1 cellular context compared by ENCODE assay signal in the genomic region with DNA sequence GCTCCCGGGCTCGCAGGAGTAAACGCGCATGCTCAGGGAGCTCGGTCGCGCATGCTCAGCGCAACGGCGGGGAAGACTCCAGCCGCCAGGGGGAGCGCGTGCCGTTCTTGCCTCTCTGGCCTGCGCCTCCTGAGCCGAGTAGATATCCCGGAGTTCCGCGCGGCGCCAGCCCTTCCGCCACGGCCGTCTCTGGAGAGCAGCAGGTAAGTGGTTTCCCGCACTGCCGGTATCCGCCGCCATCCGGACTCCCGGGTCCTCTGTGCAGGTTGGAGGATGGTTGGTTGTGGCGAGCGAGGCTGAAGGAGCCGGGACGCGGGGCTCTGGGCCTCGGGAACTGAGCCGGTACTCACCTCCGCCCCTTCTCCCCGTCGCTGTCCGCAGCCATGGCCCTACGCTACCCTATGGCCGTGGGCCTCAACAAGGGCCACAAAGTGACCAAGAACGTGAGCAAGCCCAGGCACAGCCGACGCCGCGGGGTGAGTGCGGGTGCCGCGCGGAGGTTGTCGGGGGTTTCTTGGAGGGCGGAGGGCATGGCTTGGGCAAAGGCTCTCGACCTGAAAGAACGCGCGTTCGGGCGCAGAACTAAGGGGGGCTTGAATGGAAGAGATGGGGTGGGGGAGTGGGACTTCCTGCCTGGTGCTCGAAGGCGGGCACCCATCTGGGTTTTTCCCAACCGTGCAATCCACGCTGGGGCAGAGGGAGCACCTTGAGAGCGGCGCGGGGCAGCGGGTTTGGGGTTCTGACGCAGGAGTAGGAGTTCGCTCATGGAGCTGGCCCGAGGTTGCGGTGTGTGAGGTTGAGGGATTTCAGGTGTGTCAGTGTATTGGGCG.
A peak's percentile ranks its signal among the peaks of the same experiment; 100 is the strongest.
TF ChIP-seq lines count a peak whose summit lies in the region.

A gene (plus strand): TSS at position 171 of the 830 bp plus-strand sequence. CDS start 213 bp downstream, at position 384.

TF ChIP-seq in HepG2, 621 proteins besides CTCF, POLR2A, EP300 and RAD21 (continued from another document and continues in another):
- TF ChIP-seq, protein P1, sequence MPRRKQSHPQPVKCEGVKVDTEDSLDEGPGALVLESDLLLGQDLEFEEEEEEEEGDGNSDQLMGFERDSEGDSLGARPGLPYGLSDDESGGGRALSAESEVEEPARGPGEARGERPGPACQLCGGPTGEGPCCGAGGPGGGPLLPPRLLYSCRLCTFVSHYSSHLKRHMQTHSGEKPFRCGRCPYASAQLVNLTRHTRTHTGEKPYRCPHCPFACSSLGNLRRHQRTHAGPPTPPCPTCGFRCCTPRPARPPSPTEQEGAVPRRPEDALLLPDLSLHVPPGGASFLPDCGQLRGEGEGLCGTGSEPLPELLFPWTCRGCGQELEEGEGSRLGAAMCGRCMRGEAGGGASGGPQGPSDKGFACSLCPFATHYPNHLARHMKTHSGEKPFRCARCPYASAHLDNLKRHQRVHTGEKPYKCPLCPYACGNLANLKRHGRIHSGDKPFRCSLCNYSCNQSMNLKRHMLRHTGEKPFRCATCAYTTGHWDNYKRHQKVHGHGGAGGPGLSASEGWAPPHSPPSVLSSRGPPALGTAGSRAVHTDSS (CRISPR knock-in tag; conservative IDR thresholded peaks at IDR 0.05) = no peak
- TF ChIP-seq KDM5A (IDR thresholded peaks at IDR 0.05; ENCODE audit: borderline replicate concordance, low read length) = peak; percentile 66; the same call in 1 of the 2 replicates
- peak; percentile 64 for TF ChIP-seq ETV5 (CRISPR knock-in tag; IDR thresholded peaks at IDR 0.05; ENCODE audit: borderline replicate concordance)
- no peak for TF ChIP-seq ZNF672 (CRISPR knock-in tag; IDR thresholded peaks at IDR 0.05)
- peak; percentile 89 for TF ChIP-seq ARNT2 (CRISPR knock-in tag; IDR thresholded peaks at IDR 0.05; ENCODE audit: low read depth)
- TF ChIP-seq ZNF33B (CRISPR knock-in tag; IDR thresholded peaks at IDR 0.05) = peak; percentile 57
- TF ChIP-seq, protein P2, sequence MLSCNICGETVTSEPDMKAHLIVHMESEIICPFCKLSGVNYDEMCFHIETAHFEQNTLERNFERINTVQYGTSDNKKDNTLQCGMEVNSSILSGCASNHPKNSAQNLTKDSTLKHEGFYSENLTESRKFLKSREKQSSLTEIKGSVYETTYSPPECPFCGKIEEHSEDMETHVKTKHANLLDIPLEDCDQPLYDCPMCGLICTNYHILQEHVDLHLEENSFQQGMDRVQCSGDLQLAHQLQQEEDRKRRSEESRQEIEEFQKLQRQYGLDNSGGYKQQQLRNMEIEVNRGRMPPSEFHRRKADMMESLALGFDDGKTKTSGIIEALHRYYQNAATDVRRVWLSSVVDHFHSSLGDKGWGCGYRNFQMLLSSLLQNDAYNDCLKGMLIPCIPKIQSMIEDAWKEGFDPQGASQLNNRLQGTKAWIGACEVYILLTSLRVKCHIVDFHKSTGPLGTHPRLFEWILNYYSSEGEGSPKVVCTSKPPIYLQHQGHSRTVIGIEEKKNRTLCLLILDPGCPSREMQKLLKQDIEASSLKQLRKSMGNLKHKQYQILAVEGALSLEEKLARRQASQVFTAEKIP (CRISPR knock-in tag; IDR thresholded peaks at IDR 0.05; ENCODE audit: borderline replicate concordance) = no peak
- no peak for TF ChIP-seq FLYWCH1 (CRISPR knock-in tag; IDR thresholded peaks at IDR 0.05)
- no peak for TF ChIP-seq MTA3 (CRISPR knock-in tag; IDR thresholded peaks at IDR 0.05)
- no peak for TF ChIP-seq EHMT2 (IDR thresholded peaks at IDR 0.05; ENCODE audit: borderline replicate concordance, low read depth, low read length)
- TF ChIP-seq ZNF891 (CRISPR knock-in tag; IDR thresholded peaks at IDR 0.05) = peak; percentile 77; the same call in 1 of the 2 replicates
- TF ChIP-seq ZNF484 (CRISPR knock-in tag; IDR thresholded peaks at IDR 0.05; ENCODE audit: borderline replicate concordance, low read depth) = no peak
- peak; percentile 82 for TF ChIP-seq KLF12 (CRISPR knock-in tag; IDR thresholded peaks at IDR 0.05; ENCODE audit: borderline replicate concordance)
- TF ChIP-seq, protein P3, sequence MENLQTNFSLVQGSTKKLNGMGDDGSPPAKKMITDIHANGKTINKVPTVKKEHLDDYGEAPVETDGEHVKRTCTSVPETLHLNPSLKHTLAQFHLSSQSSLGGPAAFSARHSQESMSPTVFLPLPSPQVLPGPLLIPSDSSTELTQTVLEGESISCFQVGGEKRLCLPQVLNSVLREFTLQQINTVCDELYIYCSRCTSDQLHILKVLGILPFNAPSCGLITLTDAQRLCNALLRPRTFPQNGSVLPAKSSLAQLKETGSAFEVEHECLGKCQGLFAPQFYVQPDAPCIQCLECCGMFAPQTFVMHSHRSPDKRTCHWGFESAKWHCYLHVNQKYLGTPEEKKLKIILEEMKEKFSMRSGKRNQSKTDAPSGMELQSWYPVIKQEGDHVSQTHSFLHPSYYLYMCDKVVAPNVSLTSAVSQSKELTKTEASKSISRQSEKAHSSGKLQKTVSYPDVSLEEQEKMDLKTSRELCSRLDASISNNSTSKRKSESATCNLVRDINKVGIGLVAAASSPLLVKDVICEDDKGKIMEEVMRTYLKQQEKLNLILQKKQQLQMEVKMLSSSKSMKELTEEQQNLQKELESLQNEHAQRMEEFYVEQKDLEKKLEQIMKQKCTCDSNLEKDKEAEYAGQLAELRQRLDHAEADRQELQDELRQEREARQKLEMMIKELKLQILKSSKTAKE (CRISPR knock-in tag; IDR thresholded peaks at IDR 0.05; ENCODE audit: borderline replicate concordance) = peak; percentile 28; the same call in 1 of the 2 replicates
- TF ChIP-seq HOXA9 (CRISPR knock-in tag; IDR thresholded peaks at IDR 0.05; ENCODE audit: borderline replicate concordance) = peak; percentile 32; the same call in 1 of the 2 replicates
- TF ChIP-seq, protein P4, sequence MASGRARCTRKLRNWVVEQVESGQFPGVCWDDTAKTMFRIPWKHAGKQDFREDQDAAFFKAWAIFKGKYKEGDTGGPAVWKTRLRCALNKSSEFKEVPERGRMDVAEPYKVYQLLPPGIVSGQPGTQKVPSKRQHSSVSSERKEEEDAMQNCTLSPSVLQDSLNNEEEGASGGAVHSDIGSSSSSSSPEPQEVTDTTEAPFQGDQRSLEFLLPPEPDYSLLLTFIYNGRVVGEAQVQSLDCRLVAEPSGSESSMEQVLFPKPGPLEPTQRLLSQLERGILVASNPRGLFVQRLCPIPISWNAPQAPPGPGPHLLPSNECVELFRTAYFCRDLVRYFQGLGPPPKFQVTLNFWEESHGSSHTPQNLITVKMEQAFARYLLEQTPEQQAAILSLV (CRISPR knock-in tag; IDR thresholded peaks at IDR 0.05; ENCODE audit: borderline replicate concordance) = peak; percentile 85
- TF ChIP-seq ZNF431 (CRISPR knock-in tag; IDR thresholded peaks at IDR 0.05; ENCODE audit: borderline replicate concordance, low read depth) = peak; percentile 89
- TF ChIP-seq CBX2 (IDR thresholded peaks at IDR 0.05; ENCODE audit: low read depth, low read length) = no peak
- peak; percentile 50; the same call in 1 of the 2 replicates for TF ChIP-seq CBX2 (CRISPR knock-in tag; IDR thresholded peaks at IDR 0.05; ENCODE audit: low read depth)
- TF ChIP-seq, protein P5, sequence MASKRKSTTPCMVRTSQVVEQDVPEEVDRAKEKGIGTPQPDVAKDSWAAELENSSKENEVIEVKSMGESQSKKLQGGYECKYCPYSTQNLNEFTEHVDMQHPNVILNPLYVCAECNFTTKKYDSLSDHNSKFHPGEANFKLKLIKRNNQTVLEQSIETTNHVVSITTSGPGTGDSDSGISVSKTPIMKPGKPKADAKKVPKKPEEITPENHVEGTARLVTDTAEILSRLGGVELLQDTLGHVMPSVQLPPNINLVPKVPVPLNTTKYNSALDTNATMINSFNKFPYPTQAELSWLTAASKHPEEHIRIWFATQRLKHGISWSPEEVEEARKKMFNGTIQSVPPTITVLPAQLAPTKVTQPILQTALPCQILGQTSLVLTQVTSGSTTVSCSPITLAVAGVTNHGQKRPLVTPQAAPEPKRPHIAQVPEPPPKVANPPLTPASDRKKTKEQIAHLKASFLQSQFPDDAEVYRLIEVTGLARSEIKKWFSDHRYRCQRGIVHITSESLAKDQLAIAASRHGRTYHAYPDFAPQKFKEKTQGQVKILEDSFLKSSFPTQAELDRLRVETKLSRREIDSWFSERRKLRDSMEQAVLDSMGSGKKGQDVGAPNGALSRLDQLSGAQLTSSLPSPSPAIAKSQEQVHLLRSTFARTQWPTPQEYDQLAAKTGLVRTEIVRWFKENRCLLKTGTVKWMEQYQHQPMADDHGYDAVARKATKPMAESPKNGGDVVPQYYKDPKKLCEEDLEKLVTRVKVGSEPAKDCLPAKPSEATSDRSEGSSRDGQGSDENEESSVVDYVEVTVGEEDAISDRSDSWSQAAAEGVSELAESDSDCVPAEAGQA (IDR thresholded peaks at IDR 0.05; ENCODE audit: low read depth) = peak; percentile 66
- TF ChIP-seq, protein P5 (CRISPR knock-in tag; IDR thresholded peaks at IDR 0.05; ENCODE audit: borderline replicate concordance) = no peak
- peak; percentile 99 for TF ChIP-seq DR1 (CRISPR knock-in tag; IDR thresholded peaks at IDR 0.05)
- TF ChIP-seq SSRP1 (CRISPR knock-in tag; IDR thresholded peaks at IDR 0.05) = 0 out of 2 replicates have a peak, but pooled peaks have one; percentile 17
- TF ChIP-seq JUNB (CRISPR knock-in tag; IDR thresholded peaks at IDR 0.05; ENCODE audit: borderline replicate concordance) = peak; percentile 15; the same call in 1 of the 2 replicates
- peak; percentile 71; the same call in 1 of the 2 replicates for TF ChIP-seq KDM5B (CRISPR knock-in tag; IDR thresholded peaks at IDR 0.05; ENCODE audit: borderline replicate concordance)
- TF ChIP-seq FOSL1 (CRISPR knock-in tag; IDR thresholded peaks at IDR 0.05; ENCODE audit: borderline replicate concordance) = peak; percentile 8; the same call in 1 of the 2 replicates
- TF ChIP-seq ZNF766 (CRISPR knock-in tag; IDR thresholded peaks at IDR 0.05; ENCODE audit: borderline replicate concordance) = peak; percentile 88; the same call in 1 of the 2 replicates
- TF ChIP-seq, protein P6, sequence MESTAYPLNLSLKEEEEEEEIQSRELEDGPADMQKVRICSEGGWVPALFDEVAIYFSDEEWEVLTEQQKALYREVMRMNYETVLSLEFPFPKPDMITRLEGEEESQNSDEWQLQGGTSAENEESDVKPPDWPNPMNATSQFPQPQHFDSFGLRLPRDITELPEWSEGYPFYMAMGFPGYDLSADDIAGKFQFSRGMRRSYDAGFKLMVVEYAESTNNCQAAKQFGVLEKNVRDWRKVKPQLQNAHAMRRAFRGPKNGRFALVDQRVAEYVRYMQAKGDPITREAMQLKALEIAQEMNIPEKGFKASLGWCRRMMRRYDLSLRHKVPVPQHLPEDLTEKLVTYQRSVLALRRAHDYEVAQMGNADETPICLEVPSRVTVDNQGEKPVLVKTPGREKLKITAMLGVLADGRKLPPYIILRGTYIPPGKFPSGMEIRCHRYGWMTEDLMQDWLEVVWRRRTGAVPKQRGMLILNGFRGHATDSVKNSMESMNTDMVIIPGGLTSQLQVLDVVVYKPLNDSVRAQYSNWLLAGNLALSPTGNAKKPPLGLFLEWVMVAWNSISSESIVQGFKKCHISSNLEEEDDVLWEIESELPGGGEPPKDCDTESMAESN (CRISPR knock-in tag; conservative IDR thresholded peaks at IDR 0.05) = peak; percentile 97
- peak; percentile 69; the same call in 1 of the 2 replicates for TF ChIP-seq ISL2 (CRISPR knock-in tag; IDR thresholded peaks at IDR 0.05)
- TF ChIP-seq, protein P7, sequence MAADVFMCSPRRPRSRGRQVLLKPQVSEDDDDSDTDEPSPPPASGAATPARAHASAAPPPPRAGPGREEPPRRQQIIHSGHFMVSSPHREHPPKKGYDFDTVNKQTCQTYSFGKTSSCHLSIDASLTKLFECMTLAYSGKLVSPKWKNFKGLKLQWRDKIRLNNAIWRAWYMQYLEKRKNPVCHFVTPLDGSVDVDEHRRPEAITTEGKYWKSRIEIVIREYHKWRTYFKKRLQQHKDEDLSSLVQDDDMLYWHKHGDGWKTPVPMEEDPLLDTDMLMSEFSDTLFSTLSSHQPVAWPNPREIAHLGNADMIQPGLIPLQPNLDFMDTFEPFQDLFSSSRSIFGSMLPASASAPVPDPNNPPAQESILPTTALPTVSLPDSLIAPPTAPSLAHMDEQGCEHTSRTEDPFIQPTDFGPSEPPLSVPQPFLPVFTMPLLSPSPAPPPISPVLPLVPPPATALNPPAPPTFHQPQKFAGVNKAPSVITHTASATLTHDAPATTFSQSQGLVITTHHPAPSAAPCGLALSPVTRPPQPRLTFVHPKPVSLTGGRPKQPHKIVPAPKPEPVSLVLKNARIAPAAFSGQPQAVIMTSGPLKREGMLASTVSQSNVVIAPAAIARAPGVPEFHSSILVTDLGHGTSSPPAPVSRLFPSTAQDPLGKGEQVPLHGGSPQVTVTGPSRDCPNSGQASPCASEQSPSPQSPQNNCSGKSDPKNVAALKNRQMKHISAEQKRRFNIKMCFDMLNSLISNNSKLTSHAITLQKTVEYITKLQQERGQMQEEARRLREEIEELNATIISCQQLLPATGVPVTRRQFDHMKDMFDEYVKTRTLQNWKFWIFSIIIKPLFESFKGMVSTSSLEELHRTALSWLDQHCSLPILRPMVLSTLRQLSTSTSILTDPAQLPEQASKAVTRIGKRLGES (CRISPR knock-in tag; IDR thresholded peaks at IDR 0.05; ENCODE audit: borderline replicate concordance) = 0 out of 2 replicates have a peak, but pooled peaks have one; percentile 32
- TF ChIP-seq ZNF136 (CRISPR knock-in tag; IDR thresholded peaks at IDR 0.05; ENCODE audit: low read depth) = peak; percentile 97
